In the genomic region with DNA sequence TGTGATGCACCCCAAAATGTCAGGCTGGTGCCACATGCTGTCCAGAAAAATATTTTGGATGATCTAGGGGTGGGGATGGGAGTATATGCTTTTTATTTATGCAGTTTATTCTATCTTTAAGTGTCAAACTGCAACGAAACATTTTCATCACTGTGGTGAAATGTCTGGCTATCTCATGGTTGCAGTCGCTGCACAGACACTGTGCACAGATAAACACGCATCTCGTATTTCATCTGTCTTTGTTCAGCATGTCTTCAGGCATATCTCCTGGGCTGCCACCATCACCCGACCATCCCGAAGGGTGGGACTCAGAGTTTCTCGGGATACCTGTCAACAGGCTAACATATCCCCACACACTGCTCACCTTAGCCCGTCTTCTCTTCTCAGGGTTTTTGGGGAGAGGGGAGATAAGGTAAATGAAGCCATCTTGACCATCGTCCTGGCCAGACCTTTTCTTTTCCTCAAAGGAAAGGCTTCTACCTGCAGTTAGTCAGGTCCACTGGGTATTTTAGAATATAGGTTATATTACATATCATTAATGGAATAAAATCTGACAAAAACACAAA, we compare ENCODE assay signal across 1 cellular context.
TF ChIP-seq lines count a peak whose summit lies in the region.

No MANE protein-coding gene starts in this region.

TF ChIP-seq in K562, 482 proteins besides CTCF, POLR2A, EP300 and RAD21 (continued from another document and continues in another):
- TF ChIP-seq, protein P1, sequence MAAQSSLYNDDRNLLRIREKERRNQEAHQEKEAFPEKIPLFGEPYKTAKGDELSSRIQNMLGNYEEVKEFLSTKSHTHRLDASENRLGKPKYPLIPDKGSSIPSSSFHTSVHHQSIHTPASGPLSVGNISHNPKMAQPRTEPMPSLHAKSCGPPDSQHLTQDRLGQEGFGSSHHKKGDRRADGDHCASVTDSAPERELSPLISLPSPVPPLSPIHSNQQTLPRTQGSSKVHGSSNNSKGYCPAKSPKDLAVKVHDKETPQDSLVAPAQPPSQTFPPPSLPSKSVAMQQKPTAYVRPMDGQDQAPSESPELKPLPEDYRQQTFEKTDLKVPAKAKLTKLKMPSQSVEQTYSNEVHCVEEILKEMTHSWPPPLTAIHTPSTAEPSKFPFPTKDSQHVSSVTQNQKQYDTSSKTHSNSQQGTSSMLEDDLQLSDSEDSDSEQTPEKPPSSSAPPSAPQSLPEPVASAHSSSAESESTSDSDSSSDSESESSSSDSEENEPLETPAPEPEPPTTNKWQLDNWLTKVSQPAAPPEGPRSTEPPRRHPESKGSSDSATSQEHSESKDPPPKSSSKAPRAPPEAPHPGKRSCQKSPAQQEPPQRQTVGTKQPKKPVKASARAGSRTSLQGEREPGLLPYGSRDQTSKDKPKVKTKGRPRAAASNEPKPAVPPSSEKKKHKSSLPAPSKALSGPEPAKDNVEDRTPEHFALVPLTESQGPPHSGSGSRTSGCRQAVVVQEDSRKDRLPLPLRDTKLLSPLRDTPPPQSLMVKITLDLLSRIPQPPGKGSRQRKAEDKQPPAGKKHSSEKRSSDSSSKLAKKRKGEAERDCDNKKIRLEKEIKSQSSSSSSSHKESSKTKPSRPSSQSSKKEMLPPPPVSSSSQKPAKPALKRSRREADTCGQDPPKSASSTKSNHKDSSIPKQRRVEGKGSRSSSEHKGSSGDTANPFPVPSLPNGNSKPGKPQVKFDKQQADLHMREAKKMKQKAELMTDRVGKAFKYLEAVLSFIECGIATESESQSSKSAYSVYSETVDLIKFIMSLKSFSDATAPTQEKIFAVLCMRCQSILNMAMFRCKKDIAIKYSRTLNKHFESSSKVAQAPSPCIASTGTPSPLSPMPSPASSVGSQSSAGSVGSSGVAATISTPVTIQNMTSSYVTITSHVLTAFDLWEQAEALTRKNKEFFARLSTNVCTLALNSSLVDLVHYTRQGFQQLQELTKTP (IDR thresholded peaks at IDR 0.05; ENCODE audit: low read depth in 1 of 2, partially characterized antibody in 2 of 2): peak in 1 of 2 experiments; percentile 88
- TF ChIP-seq FOS (IDR thresholded peaks at IDR 0.05; ENCODE audit: extremely low read depth, insufficient read length) (no peak), ZNF436 (CRISPR knock-in tag; IDR thresholded peaks at IDR 0.05) (no peak), FOXJ2 (tag; IDR thresholded peaks at IDR 0.05) (peak; percentile 85; the same call in 1 of the 2 replicates), ZNF24 (IDR thresholded peaks at IDR 0.05) (peak; percentile 37; the same call in 1 of the 2 replicates), ZNF589 (CRISPR knock-in tag; IDR thresholded peaks at IDR 0.05; ENCODE audit: low read depth) (no peak), ZNF165 (CRISPR knock-in tag; IDR thresholded peaks at IDR 0.05; ENCODE audit: borderline replicate concordance) (no peak), NR3C1 (CRISPR knock-in tag; IDR thresholded peaks at IDR 0.05) (no peak), CBX8 (IDR thresholded peaks at IDR 0.05; ENCODE audit: borderline replicate concordance, extremely low read depth, low read depth, low read length, poor library complexity, severe bottlenecking) (no peak), POLR2H (tag; IDR thresholded peaks at IDR 0.05; ENCODE audit: low read depth) (no peak), CHD2 (IDR thresholded peaks at IDR 0.05; ENCODE audit: low read depth, low read length) (no peak), POLR2G (IDR thresholded peaks at IDR 0.05; ENCODE audit: low read depth, low read length) (no peak), ZNF311 (CRISPR knock-in tag; IDR thresholded peaks at IDR 0.05) (peak; percentile 74; the same call in 1 of the 2 replicates), MAZ (CRISPR knock-in tag; conservative IDR thresholded peaks at IDR 0.05 in 1 of 2, IDR thresholded peaks at IDR 0.05 in 1 of 2) (no peak; a peak in 1 of 4 replicates), ETV1 (tag; conservative IDR thresholded peaks at IDR 0.05; ENCODE audit: low read depth) (0 out of 2 replicates have a peak, but pooled peaks have one; percentile 21), ETV6 (IDR thresholded peaks at IDR 0.05; ENCODE audit: borderline replicate concordance in 1 of 2, low read depth in 2 of 2, low read length in 1 of 2) (no peak), ETV6 (CRISPR knock-in tag; IDR thresholded peaks at IDR 0.05; ENCODE audit: borderline replicate concordance) (no peak), ZNF644 (tag; IDR thresholded peaks at IDR 0.05; ENCODE audit: low read depth) (peak; percentile 81; the same call in 1 of the 2 replicates), CBX2 (IDR thresholded peaks at IDR 0.05; ENCODE audit: insufficient read depth, low read length, poor library complexity, severe bottlenecking) (no peak), ZNF696 (CRISPR knock-in tag; conservative IDR thresholded peaks at IDR 0.05) (no peak), TFAM (CRISPR knock-in tag; conservative IDR thresholded peaks at IDR 0.05) (no peak), SMAD4 (CRISPR knock-in tag; conservative IDR thresholded peaks at IDR 0.05) (peak; percentile 88), BRF1 (IDR thresholded peaks at IDR 0.05; ENCODE audit: borderline replicate concordance, extremely low read depth, insufficient read length) (no peak), TARDBP (IDR thresholded peaks at IDR 0.05) (peak; percentile 91), TAF1 (IDR thresholded peaks at IDR 0.05; ENCODE audit: control insufficient read depth, extremely low read depth, insufficient read depth, low read length, severe bottlenecking) (peak; percentile 43)
- TF ChIP-seq, protein P2, sequence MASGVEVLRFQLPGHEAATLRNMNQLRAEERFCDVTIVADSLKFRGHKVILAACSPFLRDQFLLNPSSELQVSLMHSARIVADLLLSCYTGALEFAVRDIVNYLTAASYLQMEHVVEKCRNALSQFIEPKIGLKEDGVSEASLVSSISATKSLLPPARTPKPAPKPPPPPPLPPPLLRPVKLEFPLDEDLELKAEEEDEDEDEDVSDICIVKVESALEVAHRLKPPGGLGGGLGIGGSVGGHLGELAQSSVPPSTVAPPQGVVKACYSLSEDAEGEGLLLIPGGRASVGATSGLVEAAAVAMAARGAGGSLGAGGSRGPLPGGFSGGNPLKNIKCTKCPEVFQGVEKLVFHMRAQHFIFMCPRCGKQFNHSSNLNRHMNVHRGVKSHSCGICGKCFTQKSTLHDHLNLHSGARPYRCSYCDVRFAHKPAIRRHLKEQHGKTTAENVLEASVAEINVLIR (CRISPR knock-in tag; IDR thresholded peaks at IDR 0.05): no peak
- TF ChIP-seq, protein P3, sequence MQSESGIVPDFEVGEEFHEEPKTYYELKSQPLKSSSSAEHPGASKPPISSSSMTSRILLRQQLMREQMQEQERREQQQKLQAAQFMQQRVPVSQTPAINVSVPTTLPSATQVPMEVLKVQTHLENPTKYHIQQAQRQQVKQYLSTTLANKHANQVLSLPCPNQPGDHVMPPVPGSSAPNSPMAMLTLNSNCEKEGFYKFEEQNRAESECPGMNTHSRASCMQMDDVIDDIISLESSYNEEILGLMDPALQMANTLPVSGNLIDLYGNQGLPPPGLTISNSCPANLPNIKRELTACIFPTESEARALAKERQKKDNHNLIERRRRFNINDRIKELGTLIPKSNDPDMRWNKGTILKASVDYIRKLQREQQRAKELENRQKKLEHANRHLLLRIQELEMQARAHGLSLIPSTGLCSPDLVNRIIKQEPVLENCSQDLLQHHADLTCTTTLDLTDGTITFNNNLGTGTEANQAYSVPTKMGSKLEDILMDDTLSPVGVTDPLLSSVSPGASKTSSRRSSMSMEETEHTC (IDR thresholded peaks at IDR 0.05): peak; percentile 85
- TF ChIP-seq, protein P4, sequence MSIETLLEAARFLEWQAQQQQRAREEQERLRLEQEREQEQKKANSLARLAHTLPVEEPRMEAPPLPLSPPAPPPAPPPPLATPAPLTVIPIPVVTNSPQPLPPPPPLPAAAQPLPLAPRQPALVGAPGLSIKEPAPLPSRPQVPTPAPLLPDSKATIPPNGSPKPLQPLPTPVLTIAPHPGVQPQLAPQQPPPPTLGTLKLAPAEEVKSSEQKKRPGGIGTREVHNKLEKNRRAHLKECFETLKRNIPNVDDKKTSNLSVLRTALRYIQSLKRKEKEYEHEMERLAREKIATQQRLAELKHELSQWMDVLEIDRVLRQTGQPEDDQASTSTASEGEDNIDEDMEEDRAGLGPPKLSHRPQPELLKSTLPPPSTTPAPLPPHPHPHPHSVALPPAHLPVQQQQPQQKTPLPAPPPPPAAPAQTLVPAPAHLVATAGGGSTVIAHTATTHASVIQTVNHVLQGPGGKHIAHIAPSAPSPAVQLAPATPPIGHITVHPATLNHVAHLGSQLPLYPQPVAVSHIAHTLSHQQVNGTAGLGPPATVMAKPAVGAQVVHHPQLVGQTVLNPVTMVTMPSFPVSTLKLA (conservative IDR thresholded peaks at IDR 0.05): peak in 1 of 2 experiments; percentile 50; a peak in 1 of 4 replicates
- TF ChIP-seq, protein P5, sequence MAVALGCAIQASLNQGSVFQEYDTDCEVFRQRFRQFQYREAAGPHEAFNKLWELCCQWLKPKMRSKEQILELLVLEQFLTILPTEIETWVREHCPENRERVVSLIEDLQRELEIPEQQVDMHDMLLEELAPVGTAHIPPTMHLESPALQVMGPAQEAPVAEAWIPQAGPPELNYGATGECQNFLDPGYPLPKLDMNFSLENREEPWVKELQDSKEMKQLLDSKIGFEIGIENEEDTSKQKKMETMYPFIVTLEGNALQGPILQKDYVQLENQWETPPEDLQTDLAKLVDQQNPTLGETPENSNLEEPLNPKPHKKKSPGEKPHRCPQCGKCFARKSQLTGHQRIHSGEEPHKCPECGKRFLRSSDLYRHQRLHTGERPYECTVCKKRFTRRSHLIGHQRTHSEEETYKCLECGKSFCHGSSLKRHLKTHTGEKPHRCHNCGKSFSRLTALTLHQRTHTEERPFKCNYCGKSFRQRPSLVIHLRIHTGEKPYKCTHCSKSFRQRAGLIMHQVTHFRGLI (CRISPR knock-in tag; IDR thresholded peaks at IDR 0.05): 0 out of 2 replicates have a peak, but pooled peaks have one; percentile 33
- TF ChIP-seq, protein P6, sequence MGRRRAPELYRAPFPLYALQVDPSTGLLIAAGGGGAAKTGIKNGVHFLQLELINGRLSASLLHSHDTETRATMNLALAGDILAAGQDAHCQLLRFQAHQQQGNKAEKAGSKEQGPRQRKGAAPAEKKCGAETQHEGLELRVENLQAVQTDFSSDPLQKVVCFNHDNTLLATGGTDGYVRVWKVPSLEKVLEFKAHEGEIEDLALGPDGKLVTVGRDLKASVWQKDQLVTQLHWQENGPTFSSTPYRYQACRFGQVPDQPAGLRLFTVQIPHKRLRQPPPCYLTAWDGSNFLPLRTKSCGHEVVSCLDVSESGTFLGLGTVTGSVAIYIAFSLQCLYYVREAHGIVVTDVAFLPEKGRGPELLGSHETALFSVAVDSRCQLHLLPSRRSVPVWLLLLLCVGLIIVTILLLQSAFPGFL (CRISPR knock-in tag; IDR thresholded peaks at IDR 0.05): no peak
- TF ChIP-seq, protein P7, sequence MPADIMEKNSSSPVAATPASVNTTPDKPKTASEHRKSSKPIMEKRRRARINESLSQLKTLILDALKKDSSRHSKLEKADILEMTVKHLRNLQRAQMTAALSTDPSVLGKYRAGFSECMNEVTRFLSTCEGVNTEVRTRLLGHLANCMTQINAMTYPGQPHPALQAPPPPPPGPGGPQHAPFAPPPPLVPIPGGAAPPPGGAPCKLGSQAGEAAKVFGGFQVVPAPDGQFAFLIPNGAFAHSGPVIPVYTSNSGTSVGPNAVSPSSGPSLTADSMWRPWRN (IDR thresholded peaks at IDR 0.05; ENCODE audit: low read depth): peak; percentile 86
- TF ChIP-seq, protein P8, sequence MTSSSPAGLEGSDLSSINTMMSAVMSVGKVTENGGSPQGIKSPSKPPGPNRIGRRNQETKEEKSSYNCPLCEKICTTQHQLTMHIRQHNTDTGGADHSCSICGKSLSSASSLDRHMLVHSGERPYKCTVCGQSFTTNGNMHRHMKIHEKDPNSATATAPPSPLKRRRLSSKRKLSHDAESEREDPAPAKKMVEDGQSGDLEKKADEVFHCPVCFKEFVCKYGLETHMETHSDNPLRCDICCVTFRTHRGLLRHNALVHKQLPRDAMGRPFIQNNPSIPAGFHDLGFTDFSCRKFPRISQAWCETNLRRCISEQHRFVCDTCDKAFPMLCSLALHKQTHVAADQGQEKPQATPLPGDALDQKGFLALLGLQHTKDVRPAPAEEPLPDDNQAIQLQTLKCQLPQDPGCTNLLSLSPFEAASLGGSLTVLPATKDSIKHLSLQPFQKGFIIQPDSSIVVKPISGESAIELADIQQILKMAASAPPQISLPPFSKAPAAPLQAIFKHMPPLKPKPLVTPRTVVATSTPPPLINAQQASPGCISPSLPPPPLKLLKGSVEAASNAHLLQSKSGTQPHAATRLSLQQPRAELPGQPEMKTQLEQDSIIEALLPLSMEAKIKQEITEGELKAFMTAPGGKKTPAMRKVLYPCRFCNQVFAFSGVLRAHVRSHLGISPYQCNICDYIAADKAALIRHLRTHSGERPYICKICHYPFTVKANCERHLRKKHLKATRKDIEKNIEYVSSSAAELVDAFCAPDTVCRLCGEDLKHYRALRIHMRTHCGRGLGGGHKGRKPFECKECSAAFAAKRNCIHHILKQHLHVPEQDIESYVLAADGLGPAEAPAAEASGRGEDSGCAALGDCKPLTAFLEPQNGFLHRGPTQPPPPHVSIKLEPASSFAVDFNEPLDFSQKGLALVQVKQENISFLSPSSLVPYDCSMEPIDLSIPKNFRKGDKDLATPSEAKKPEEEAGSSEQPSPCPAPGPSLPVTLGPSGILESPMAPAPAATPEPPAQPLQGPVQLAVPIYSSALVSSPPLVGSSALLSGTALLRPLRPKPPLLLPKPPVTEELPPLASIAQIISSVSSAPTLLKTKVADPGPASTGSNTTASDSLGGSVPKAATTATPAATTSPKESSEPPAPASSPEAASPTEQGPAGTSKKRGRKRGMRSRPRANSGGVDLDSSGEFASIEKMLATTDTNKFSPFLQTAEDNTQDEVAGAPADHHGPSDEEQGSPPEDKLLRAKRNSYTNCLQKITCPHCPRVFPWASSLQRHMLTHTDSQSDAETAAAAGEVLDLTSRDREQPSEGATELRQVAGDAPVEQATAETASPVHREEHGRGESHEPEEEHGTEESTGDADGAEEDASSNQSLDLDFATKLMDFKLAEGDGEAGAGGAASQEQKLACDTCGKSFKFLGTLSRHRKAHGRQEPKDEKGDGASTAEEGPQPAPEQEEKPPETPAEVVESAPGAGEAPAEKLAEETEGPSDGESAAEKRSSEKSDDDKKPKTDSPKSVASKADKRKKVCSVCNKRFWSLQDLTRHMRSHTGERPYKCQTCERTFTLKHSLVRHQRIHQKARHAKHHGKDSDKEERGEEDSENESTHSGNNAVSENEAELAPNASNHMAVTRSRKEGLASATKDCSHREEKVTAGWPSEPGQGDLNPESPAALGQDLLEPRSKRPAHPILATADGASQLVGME (CRISPR knock-in tag; IDR thresholded peaks at IDR 0.05): no peak
- TF ChIP-seq, protein P9, sequence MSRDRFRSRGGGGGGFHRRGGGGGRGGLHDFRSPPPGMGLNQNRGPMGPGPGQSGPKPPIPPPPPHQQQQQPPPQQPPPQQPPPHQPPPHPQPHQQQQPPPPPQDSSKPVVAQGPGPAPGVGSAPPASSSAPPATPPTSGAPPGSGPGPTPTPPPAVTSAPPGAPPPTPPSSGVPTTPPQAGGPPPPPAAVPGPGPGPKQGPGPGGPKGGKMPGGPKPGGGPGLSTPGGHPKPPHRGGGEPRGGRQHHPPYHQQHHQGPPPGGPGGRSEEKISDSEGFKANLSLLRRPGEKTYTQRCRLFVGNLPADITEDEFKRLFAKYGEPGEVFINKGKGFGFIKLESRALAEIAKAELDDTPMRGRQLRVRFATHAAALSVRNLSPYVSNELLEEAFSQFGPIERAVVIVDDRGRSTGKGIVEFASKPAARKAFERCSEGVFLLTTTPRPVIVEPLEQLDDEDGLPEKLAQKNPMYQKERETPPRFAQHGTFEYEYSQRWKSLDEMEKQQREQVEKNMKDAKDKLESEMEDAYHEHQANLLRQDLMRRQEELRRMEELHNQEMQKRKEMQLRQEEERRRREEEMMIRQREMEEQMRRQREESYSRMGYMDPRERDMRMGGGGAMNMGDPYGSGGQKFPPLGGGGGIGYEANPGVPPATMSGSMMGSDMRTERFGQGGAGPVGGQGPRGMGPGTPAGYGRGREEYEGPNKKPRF (IDR thresholded peaks at IDR 0.05; ENCODE audit: low read depth, low read length): no peak
